In genomic region chr4:1480720-1481119, GRCh38 we compare ENCODE assay signal across 17 cellular contexts.
A peak's percentile ranks its signal among the peaks of the same experiment; 100 is the strongest.
DNase-seq lines count a peak whose midpoint lies in the region; ATAC-seq and TF ChIP-seq lines count a peak whose summit lies in the region.
"Had no signal": no experiment of that assay in that cellular context is flagged by ENCODE, and none has a peak within 500 bp of the region (broad histone marks: within the 10 kb centered on the region; RNA-seq: fewer than 3 reads in every experiment).

No MANE protein-coding gene starts in this region.

- no peak overlapping the region for H2AFZ ChIP-seq in osteoblast (ENCODE audit: low read length)

- no peaks in the 10 kb centered on the region for H3K36me3 Mint-ChIP-seq in activated CD4-positive, alpha-beta T cell treated with anti-CD3 and anti-CD28 coated beads, Interleukin-2, amount 10 ng/mL, durations not matched to agents 24 days and 14 days (ENCODE audit: low read depth)
- peaks cover 4% of the 10 kb centered on the region for H3K36me3 Mint-ChIP-seq in activated CD4-positive, alpha-beta T cell treated with anti-CD3 and anti-CD28 coated beads for 36 hours (ENCODE audit: low read depth)
- H3K36me3 Mint-ChIP-seq in activated naive CD8-positive, alpha-beta T cell treated with anti-CD3 and anti-CD28 coated beads, Interleukin-2, amount 10 ng/mL, durations not matched to agents 7 days and 5 days = no peaks in the 10 kb centered on the region
- H3K36me3 Mint-ChIP-seq in activated naive CD8-positive, alpha-beta T cell treated with anti-CD3 and anti-CD28 coated beads for 36 hours = no peaks in the 10 kb centered on the region

- CTCF ChIA-PET in activated CD4-positive, alpha-beta T cell treated with anti-CD3 and anti-CD28 coated beads for 36 hours (lab: Charles Lee) = interaction anchor here (0.6 kb wide), 1 partner anchor 33 kb away, joined by 3 read pairs; no protein-coding TSS in a partner anchor

- POLR2A ChIA-PET in activated CD4-positive, alpha-beta T cell treated with anti-CD3 and anti-CD28 coated beads for 36 hours (lab: Charles Lee) = no interaction called here
- POLR2A ChIA-PET in activated naive CD8-positive, alpha-beta T cell treated with anti-CD3 and anti-CD28 coated beads, Interleukin-2, amount 10 ng/mL, durations not matched to agents 7 days and 5 days (lab: Charles Lee) = no interaction called here

- H3K27ac ChIP-seq in osteoblast (ENCODE audit: low read depth, low read length) = no peak overlapping the region
- H3K27ac ChIP-seq: 22Rv1, BLaER1 had no signal

- no peak for DNase-seq in activated CD4-positive, alpha-beta T cell treated with anti-CD3 and anti-CD28 coated beads, Interleukin-2, amount 10 ng/mL, durations not matched to agents 24 days and 14 days
- DNase-seq in activated CD4-positive, alpha-beta T cell treated with anti-CD3 and anti-CD28 coated beads for 36 hours = no peak
- DNase-seq in activated naive CD8-positive, alpha-beta T cell treated with anti-CD3 and anti-CD28 coated beads, Interleukin-2, amount 10 ng/mL, durations not matched to agents 7 days and 5 days = peak; percentile 11
- no peak for DNase-seq in activated naive CD8-positive, alpha-beta T cell treated with anti-CD3 and anti-CD28 coated beads for 36 hours
- peak; percentile 16 for DNase-seq in H7
- DNase-seq in osteoblast (ENCODE audit: insufficient read length, low spot score, missing footprints) = peak; percentile 14
- DNase-seq in DMS153 treated with DMSO at 0.1 percent for 48 hours (lab: John Stamatoyannopoulos, UW; ENCODE audit: unreplicated experiment) = no peak
- DNase-seq: Calu3; CD8-positive, alpha-beta T cell; DMS53; DND-41; EL; HCEC 1CT; IMR-90 had no signal

- H3K27me3 ChIP-seq in H7 (ENCODE audit: control insufficient read depth, insufficient read depth, low read length) = no peaks in the 10 kb centered on the region
- no peaks in the 10 kb centered on the region for H3K27me3 ChIP-seq in osteoblast (ENCODE audit: insufficient read depth, low read length)
- H3K27me3 ChIP-seq: BLaER1 had no signal

- no peaks in the 10 kb centered on the region for H3K4me1 ChIP-seq in osteoblast (ENCODE audit: insufficient read depth, low read length)
- H3K4me1 ChIP-seq: BLaER1 had no signal

- no peak for ATAC-seq in activated CD4-positive, alpha-beta T cell treated with anti-CD3 and anti-CD28 coated beads for 36 hours
- ATAC-seq in activated naive CD8-positive, alpha-beta T cell treated with anti-CD3 and anti-CD28 coated beads, Interleukin-2, amount 10 ng/mL, durations not matched to agents 7 days and 5 days (ENCODE audit: low read depth) = no peak
- ATAC-seq in HG03439 (IDR thresholded peaks at IDR 0.05; ENCODE audit: unreplicated experiment) = no peak
- ATAC-seq: CD8-positive, alpha-beta T cell had no signal

- H3K27me3 Mint-ChIP-seq in activated CD4-positive, alpha-beta T cell treated with anti-CD3 and anti-CD28 coated beads, Interleukin-2, amount 10 ng/mL, durations not matched to agents 24 days and 14 days = no peaks in the 10 kb centered on the region
- H3K27me3 Mint-ChIP-seq in activated CD4-positive, alpha-beta T cell treated with anti-CD3 and anti-CD28 coated beads for 36 hours = peaks cover 8% of the 10 kb centered on the region
- H3K27me3 Mint-ChIP-seq in activated naive CD8-positive, alpha-beta T cell treated with anti-CD3 and anti-CD28 coated beads, Interleukin-2, amount 10 ng/mL, durations not matched to agents 7 days and 5 days = peaks cover 26% of the 10 kb centered on the region
- H3K27me3 Mint-ChIP-seq in activated naive CD8-positive, alpha-beta T cell treated with anti-CD3 and anti-CD28 coated beads for 36 hours = peaks cover 6% of the 10 kb centered on the region

- intact Hi-C loops in activated CD4-positive, alpha-beta T cell treated with anti-CD3 and anti-CD28 coated beads, Interleukin-2, amount 10 ng/mL, durations not matched to agents 24 days and 14 days (cut with micrococcal nuclease) = no loop called here
- intact Hi-C loops in activated CD4-positive, alpha-beta T cell treated with anti-CD3 and anti-CD28 coated beads for 36 hours (cut with DNase I, micrococcal nuclease) = no loop called here

- H3K4me3 Mint-ChIP-seq in activated CD4-positive, alpha-beta T cell treated with anti-CD3 and anti-CD28 coated beads, Interleukin-2, amount 10 ng/mL, durations not matched to agents 24 days and 14 days = no peak overlapping the region
- no peak overlapping the region for H3K4me3 Mint-ChIP-seq in activated CD4-positive, alpha-beta T cell treated with anti-CD3 and anti-CD28 coated beads for 36 hours
- no peak overlapping the region for H3K4me3 Mint-ChIP-seq in activated naive CD8-positive, alpha-beta T cell treated with anti-CD3 and anti-CD28 coated beads, Interleukin-2, amount 10 ng/mL, durations not matched to agents 7 days and 5 days
- H3K4me3 Mint-ChIP-seq in activated naive CD8-positive, alpha-beta T cell treated with anti-CD3 and anti-CD28 coated beads for 36 hours = no peak overlapping the region
- H3K4me3 Mint-ChIP-seq: CD8-positive, alpha-beta T cell had no signal

- H3K4me2 ChIP-seq in osteoblast (ENCODE audit: insufficient read depth, low read length) = no peak overlapping the region
- H3K4me2 ChIP-seq: BLaER1 had no signal

- no peaks in the 10 kb centered on the region for H4K20me1 ChIP-seq in osteoblast (ENCODE audit: insufficient read depth, low read length)
- H4K20me1 ChIP-seq: BLaER1 had no signal

- no peaks in the 10 kb centered on the region for H3K79me2 ChIP-seq in osteoblast (ENCODE audit: insufficient read depth, low read length)

- no peaks in the 10 kb centered on the region for H3K9me3 ChIP-seq in osteoblast (ENCODE audit: low read depth, low read length)

- H3K36me3 ChIP-seq in H7 (replicated peaks; ENCODE audit: control insufficient read depth, insufficient read depth, low read length) (no peaks in the 10 kb centered on the region), osteoblast (ENCODE audit: insufficient read depth, low read length) (no peaks in the 10 kb centered on the region)
- H3K36me3 ChIP-seq: BLaER1 had no signal

- peaks cover 28% of the 10 kb centered on the region for H3K9me3 Mint-ChIP-seq in activated CD4-positive, alpha-beta T cell treated with anti-CD3 and anti-CD28 coated beads, Interleukin-2, amount 10 ng/mL, durations not matched to agents 24 days and 14 days
- H3K9me3 Mint-ChIP-seq in activated CD4-positive, alpha-beta T cell treated with anti-CD3 and anti-CD28 coated beads for 36 hours (ENCODE audit: low read depth) = peaks cover 30% of the 10 kb centered on the region
- peaks cover 18% of the 10 kb centered on the region for H3K9me3 Mint-ChIP-seq in activated naive CD8-positive, alpha-beta T cell treated with anti-CD3 and anti-CD28 coated beads, Interleukin-2, amount 10 ng/mL, durations not matched to agents 7 days and 5 days
- peaks cover 21% of the 10 kb centered on the region for H3K9me3 Mint-ChIP-seq in activated naive CD8-positive, alpha-beta T cell treated with anti-CD3 and anti-CD28 coated beads for 36 hours

- no peak overlapping the region for H3K4me3 ChIP-seq in H7 (ENCODE audit: insufficient read depth, low read depth, low read length)
- no peak overlapping the region for H3K4me3 ChIP-seq in osteoblast (ENCODE audit: insufficient read depth, low read length)
- H3K4me3 ChIP-seq: BLaER1 had no signal

- peak overlapping the region; percentile 53 for H3K27ac Mint-ChIP-seq in activated CD4-positive, alpha-beta T cell treated with anti-CD3 and anti-CD28 coated beads, Interleukin-2, amount 10 ng/mL, durations not matched to agents 24 days and 14 days
- no peak overlapping the region for H3K27ac Mint-ChIP-seq in activated CD4-positive, alpha-beta T cell treated with anti-CD3 and anti-CD28 coated beads for 36 hours
- H3K27ac Mint-ChIP-seq in activated naive CD8-positive, alpha-beta T cell treated with anti-CD3 and anti-CD28 coated beads, Interleukin-2, amount 10 ng/mL, durations not matched to agents 7 days and 5 days = no peak overlapping the region
- H3K27ac Mint-ChIP-seq in activated naive CD8-positive, alpha-beta T cell treated with anti-CD3 and anti-CD28 coated beads for 36 hours = no peak overlapping the region
- H3K27ac Mint-ChIP-seq: CD8-positive, alpha-beta T cell had no signal

- TF ChIP-seq CTCF in osteoblast (IDR thresholded peaks at IDR 0.05; ENCODE audit: extremely low read depth, low read depth, low read length) = no peak

- H3K4me1 Mint-ChIP-seq in activated CD4-positive, alpha-beta T cell treated with anti-CD3 and anti-CD28 coated beads, Interleukin-2, amount 10 ng/mL, durations not matched to agents 24 days and 14 days = no peaks in the 10 kb centered on the region
- no peaks in the 10 kb centered on the region for H3K4me1 Mint-ChIP-seq in activated CD4-positive, alpha-beta T cell treated with anti-CD3 and anti-CD28 coated beads for 36 hours
- no peaks in the 10 kb centered on the region for H3K4me1 Mint-ChIP-seq in activated naive CD8-positive, alpha-beta T cell treated with anti-CD3 and anti-CD28 coated beads, Interleukin-2, amount 10 ng/mL, durations not matched to agents 7 days and 5 days
- no peaks in the 10 kb centered on the region for H3K4me1 Mint-ChIP-seq in activated naive CD8-positive, alpha-beta T cell treated with anti-CD3 and anti-CD28 coated beads for 36 hours

Comparison
In these comparisons a context has a peak if more than half of its experiments do, and no peak if none do; other contexts are left out.
1. DNase-seq: peak in activated naive CD8-positive, alpha-beta T cell treated with anti-CD3 and anti-CD28 coated beads, Interleukin-2, amount 10 ng/mL, durations not matched to agents 7 days and 5 days (single experiment), H7 (single experiment) and osteoblast (single experiment); none in activated CD4-positive, alpha-beta T cell treated with anti-CD3 and anti-CD28 coated beads, Interleukin-2, amount 10 ng/mL, durations not matched to agents 24 days and 14 days (single experiment), activated CD4-positive, alpha-beta T cell treated with anti-CD3 and anti-CD28 coated beads for 36 hours (single experiment), activated naive CD8-positive, alpha-beta T cell treated with anti-CD3 and anti-CD28 coated beads for 36 hours (single experiment) and DMS153 treated with DMSO at 0.1 percent for 48 hours (single experiment).